Comparison of ENCODE assay signal across 9 cellular contexts in genomic region chrX:153968255-153968654, GRCh38. TPM values are rescaled to one million over a fixed set of nuclear protein-coding genes. Genes with fewer than 3 reads are reported as not detected.
A peak's percentile ranks its signal among the peaks of the same experiment; 100 is the strongest.
DNase-seq lines count a peak whose midpoint lies in the region; ATAC-seq and TF ChIP-seq lines count a peak whose summit lies in the region.
"Had no signal": no experiment of that assay in that cellular context is flagged by ENCODE, and none has a peak within 500 bp of the region (broad histone marks: within the 10 kb centered on the region; RNA-seq: fewer than 3 reads in every experiment).

No MANE protein-coding gene starts in this region.

- no peaks in the 10 kb centered on the region for H3K9me3 Mint-ChIP-seq in activated CD4-positive, alpha-beta T cell treated with anti-CD3 and anti-CD28 coated beads, Interleukin-2, amount 10 ng/mL, durations not matched to agents 7 days and 5 days
- no peaks in the 10 kb centered on the region for H3K9me3 Mint-ChIP-seq in activated CD4-positive, alpha-beta memory T cell treated with anti-CD3 and anti-CD28 coated beads, Interleukin-2, amount 10 ng/mL, durations not matched to agents 7 days and 5 days
- H3K9me3 Mint-ChIP-seq in stimulated activated naive CD8-positive, alpha-beta T cell treated with anti-CD3 and anti-CD28 coated beads, Interleukin-15, amount 100 ng/mL, for 72 hours = no peaks in the 10 kb centered on the region

- peaks cover 15% of the 10 kb centered on the region for H3K4me1 ChIP-seq in hepatocyte (ENCODE audit: insufficient read depth)

- peaks cover 32% of the 10 kb centered on the region for H3K4me1 Mint-ChIP-seq in activated CD4-positive, alpha-beta T cell treated with anti-CD3 and anti-CD28 coated beads, Interleukin-2, amount 10 ng/mL, durations not matched to agents 7 days and 5 days
- peaks cover 32% of the 10 kb centered on the region for H3K4me1 Mint-ChIP-seq in activated CD4-positive, alpha-beta memory T cell treated with anti-CD3 and anti-CD28 coated beads, Interleukin-2, amount 10 ng/mL, durations not matched to agents 7 days and 5 days
- H3K4me1 Mint-ChIP-seq in stimulated activated naive CD8-positive, alpha-beta T cell treated with anti-CD3 and anti-CD28 coated beads, Interleukin-15, amount 100 ng/mL, for 72 hours = peaks cover 39% of the 10 kb centered on the region

- TF ChIP-seq CTCF in hepatocyte (IDR thresholded peaks at IDR 0.05; ENCODE audit: poor library complexity) = no peak

- H3K36me3 ChIP-seq in hepatocyte (replicated peaks; ENCODE audit: insufficient read depth, low read depth) = no peaks in the 10 kb centered on the region

- peak overlapping the region; percentile 100 for H3K4me3 Mint-ChIP-seq in activated CD4-positive, alpha-beta T cell treated with anti-CD3 and anti-CD28 coated beads, Interleukin-2, amount 10 ng/mL, durations not matched to agents 7 days and 5 days
- peak overlapping the region; percentile 100 for H3K4me3 Mint-ChIP-seq in activated CD4-positive, alpha-beta memory T cell treated with anti-CD3 and anti-CD28 coated beads, Interleukin-2, amount 10 ng/mL, durations not matched to agents 7 days and 5 days
- H3K4me3 Mint-ChIP-seq in stimulated activated naive CD8-positive, alpha-beta T cell treated with anti-CD3 and anti-CD28 coated beads, Interleukin-15, amount 100 ng/mL, for 72 hours = peak overlapping the region; percentile 100

- no peaks in the 10 kb centered on the region for H3K27me3 ChIP-seq in hepatocyte

- peaks cover 53% of the 10 kb centered on the region for H4K20me1 ChIP-seq in hepatocyte (ENCODE audit: insufficient read depth, poor library complexity, severe bottlenecking)

- WGBS in hepatocyte (ENCODE audit: low lambda C conversion rate, missing lambda C conversion rate) = 79% methylated on average over 9 of the region's 9 CpGs

- no peak overlapping the region for H2AFZ ChIP-seq in hepatocyte

- no peaks in the 10 kb centered on the region for H3K27me3 Mint-ChIP-seq in activated CD4-positive, alpha-beta T cell treated with anti-CD3 and anti-CD28 coated beads, Interleukin-2, amount 10 ng/mL, durations not matched to agents 7 days and 5 days
- no peaks in the 10 kb centered on the region for H3K27me3 Mint-ChIP-seq in activated CD4-positive, alpha-beta memory T cell treated with anti-CD3 and anti-CD28 coated beads, Interleukin-2, amount 10 ng/mL, durations not matched to agents 7 days and 5 days
- H3K27me3 Mint-ChIP-seq in stimulated activated naive CD8-positive, alpha-beta T cell treated with anti-CD3 and anti-CD28 coated beads, Interleukin-15, amount 100 ng/mL, for 72 hours = no peaks in the 10 kb centered on the region

- no peak overlapping the region for H3K4me3 ChIP-seq in hepatocyte
- H3K4me3 ChIP-seq: lung had no signal

- ATAC-seq in stimulated activated naive CD8-positive, alpha-beta T cell treated with anti-CD3 and anti-CD28 coated beads, Interleukin-15, amount 100 ng/mL, for 72 hours = no peak

- H3K4me2 ChIP-seq in hepatocyte = peak overlapping the region; percentile 86

- DNase-seq in activated CD4-positive, alpha-beta T cell treated with anti-CD3 and anti-CD28 coated beads, Interleukin-2, amount 10 ng/mL, durations not matched to agents 7 days and 5 days = no peak
- DNase-seq in activated CD4-positive, alpha-beta T cell treated with anti-CD3 and anti-CD28 coated beads for 4 hours = no peak
- no peak for DNase-seq in activated CD4-positive, alpha-beta memory T cell treated with anti-CD3 and anti-CD28 coated beads, Interleukin-2, amount 10 ng/mL, durations not matched to agents 7 days and 5 days
- DNase-seq in hepatocyte (ENCODE audit: low spot score) (no peak), NCI-H146 treated with DMSO at 0.1 percent for 48 hours (lab: John Stamatoyannopoulos, UW; ENCODE audit: unreplicated experiment) (no peak), retina (no peak), NCI-H1417 treated with DMSO at 0.1 percent for 48 hours (lab: John Stamatoyannopoulos, UW) (no peak)
- no peak for DNase-seq in stimulated activated naive CD8-positive, alpha-beta T cell treated with anti-CD3 and anti-CD28 coated beads, Interleukin-15, amount 100 ng/mL, for 72 hours

- H3K79me2 ChIP-seq in hepatocyte = peaks cover 63% of the 10 kb centered on the region

- POLR2A ChIA-PET in activated CD4-positive, alpha-beta T cell treated with anti-CD3 and anti-CD28 coated beads, Interleukin-2, amount 10 ng/mL, durations not matched to agents 7 days and 5 days (lab: Charles Lee) = no interaction called here
- POLR2A ChIA-PET in activated CD4-positive, alpha-beta memory T cell treated with anti-CD3 and anti-CD28 coated beads, Interleukin-2, amount 10 ng/mL, durations not matched to agents 7 days and 5 days (lab: Charles Lee) = interaction anchor here (1.0 to 10.4 kb wide), 9 partner anchors 13 to 379 kb away, joined by 3 to 201 read pairs (median 4); partner anchors contain the start of genes ARHGAP4, IDH3G, NAA10 and SSR4

- H3K9me3 ChIP-seq in hepatocyte (ENCODE audit: low read depth) = no peaks in the 10 kb centered on the region

- H3K36me3 Mint-ChIP-seq in activated CD4-positive, alpha-beta T cell treated with anti-CD3 and anti-CD28 coated beads, Interleukin-2, amount 10 ng/mL, durations not matched to agents 7 days and 5 days (ENCODE audit: low read depth) = peaks cover 33% of the 10 kb centered on the region
- H3K36me3 Mint-ChIP-seq in activated CD4-positive, alpha-beta memory T cell treated with anti-CD3 and anti-CD28 coated beads, Interleukin-2, amount 10 ng/mL, durations not matched to agents 7 days and 5 days (ENCODE audit: low read depth) = peaks cover 34% of the 10 kb centered on the region

- no peaks in the 10 kb centered on the region for H3K9me2 ChIP-seq in hepatocyte (replicated peaks; ENCODE audit: insufficient read depth)

- no peak overlapping the region for H3K27ac ChIP-seq in hepatocyte

- CTCF ChIA-PET in activated CD4-positive, alpha-beta T cell treated with anti-CD3 and anti-CD28 coated beads, Interleukin-2, amount 10 ng/mL, durations not matched to agents 7 days and 5 days (lab: Charles Lee) = interaction anchor here (0.6 to 7.6 kb wide), 7 partner anchors 13 to 90 kb away, joined by 3 to 82 read pairs (median 3); partner anchors contain the start of genes ARHGAP4 and RENBP
- CTCF ChIA-PET in activated CD4-positive, alpha-beta memory T cell treated with anti-CD3 and anti-CD28 coated beads, Interleukin-2, amount 10 ng/mL, durations not matched to agents 7 days and 5 days (lab: Charles Lee) = interaction anchor here (1.2 to 4.1 kb wide), 3 partner anchors 21 to 43 kb away, joined by 3 to 31 read pairs (median 4); no protein-coding TSS in a partner anchor

- H3K27ac Mint-ChIP-seq in activated CD4-positive, alpha-beta T cell treated with anti-CD3 and anti-CD28 coated beads, Interleukin-2, amount 10 ng/mL, durations not matched to agents 7 days and 5 days = peak overlapping the region; percentile 90
- H3K27ac Mint-ChIP-seq in activated CD4-positive, alpha-beta memory T cell treated with anti-CD3 and anti-CD28 coated beads, Interleukin-2, amount 10 ng/mL, durations not matched to agents 7 days and 5 days = peak overlapping the region; percentile 95
- H3K27ac Mint-ChIP-seq in stimulated activated naive CD8-positive, alpha-beta T cell treated with anti-CD3 and anti-CD28 coated beads, Interleukin-15, amount 100 ng/mL, for 72 hours = peak overlapping the region in 1 of 2 donors; percentile 36

RNA-seq across cellular contexts. Expression of gene HCFC1, which starts 3.4 kb away (rescaled TPM):
- total RNA-seq in activated CD4-positive, alpha-beta T cell treated with anti-CD3 and anti-CD28 coated beads, Interleukin-2, amount 10 ng/mL, durations not matched to agents 7 days and 5 days = 100 to 1,000 TPM; 116 to 121 TPM
- total RNA-seq in activated CD4-positive, alpha-beta memory T cell treated with anti-CD3 and anti-CD28 coated beads, Interleukin-2, amount 10 ng/mL, durations not matched to agents 7 days and 5 days = 10 to 100 TPM; 88.3 to 93.1 TPM
- 11.6 and 25.0 TPM in 2 replicates for total RNA-seq in hepatocyte
- 16.7 and 18.9 TPM in 2 replicates for polyA plus RNA-seq in hepatocyte

RNA-seq across cellular contexts. Expression of gene TMEM187, which starts 4.3 kb away (rescaled TPM):
- total RNA-seq in activated CD4-positive, alpha-beta T cell treated with anti-CD3 and anti-CD28 coated beads, Interleukin-2, amount 10 ng/mL, durations not matched to agents 7 days and 5 days = 1 to 10 TPM; 7.9 to 8.5 TPM
- 10 to 100 TPM in 1 of 2 experiments, 1 to 10 TPM in 1; 9.9 to 12.6 TPM for total RNA-seq in activated CD4-positive, alpha-beta memory T cell treated with anti-CD3 and anti-CD28 coated beads, Interleukin-2, amount 10 ng/mL, durations not matched to agents 7 days and 5 days
- total RNA-seq in hepatocyte = 7.4 and 8.7 TPM in 2 replicates
- polyA plus RNA-seq in hepatocyte = 8.0 and 12.1 TPM in 2 replicates

RNA-seq across cellular contexts. Expression of gene RENBP, which starts 23.8 kb away (rescaled TPM):
- 10 to 100 TPM; 14.2 to 16.5 TPM for total RNA-seq in activated CD4-positive, alpha-beta T cell treated with anti-CD3 and anti-CD28 coated beads, Interleukin-2, amount 10 ng/mL, durations not matched to agents 7 days and 5 days
- 10 to 100 TPM; 12.1 to 12.8 TPM for total RNA-seq in activated CD4-positive, alpha-beta memory T cell treated with anti-CD3 and anti-CD28 coated beads, Interleukin-2, amount 10 ng/mL, durations not matched to agents 7 days and 5 days
- 22.2 and 22.8 TPM in 2 replicates for total RNA-seq in hepatocyte
- polyA plus RNA-seq in hepatocyte = 5.8 and 13.2 TPM in 2 replicates

RNA-seq across cellular contexts. Expression of gene NAA10, which starts 33.4 kb away (rescaled TPM):
- 10 to 100 TPM; 72.9 to 83.2 TPM for total RNA-seq in activated CD4-positive, alpha-beta T cell treated with anti-CD3 and anti-CD28 coated beads, Interleukin-2, amount 10 ng/mL, durations not matched to agents 7 days and 5 days
- total RNA-seq in activated CD4-positive, alpha-beta memory T cell treated with anti-CD3 and anti-CD28 coated beads, Interleukin-2, amount 10 ng/mL, durations not matched to agents 7 days and 5 days = 10 to 100 TPM; 63.1 to 63.7 TPM
- total RNA-seq in hepatocyte = 74.0 and 83.5 TPM in 2 replicates
- 118 and 134 TPM in 2 replicates for polyA plus RNA-seq in hepatocyte

RNA-seq across cellular contexts. Expression of gene ARHGAP4, which starts 42.2 kb away (rescaled TPM):
- 100 to 1,000 TPM; 303 to 334 TPM for total RNA-seq in activated CD4-positive, alpha-beta T cell treated with anti-CD3 and anti-CD28 coated beads, Interleukin-2, amount 10 ng/mL, durations not matched to agents 7 days and 5 days
- 100 to 1,000 TPM; 262 to 267 TPM for total RNA-seq in activated CD4-positive, alpha-beta memory T cell treated with anti-CD3 and anti-CD28 coated beads, Interleukin-2, amount 10 ng/mL, durations not matched to agents 7 days and 5 days
- total RNA-seq in hepatocyte = 3.3 and 6.4 TPM in 2 replicates
- polyA plus RNA-seq in hepatocyte = 6.2 and 10.3 TPM in 2 replicates
